In the genomic region with DNA sequence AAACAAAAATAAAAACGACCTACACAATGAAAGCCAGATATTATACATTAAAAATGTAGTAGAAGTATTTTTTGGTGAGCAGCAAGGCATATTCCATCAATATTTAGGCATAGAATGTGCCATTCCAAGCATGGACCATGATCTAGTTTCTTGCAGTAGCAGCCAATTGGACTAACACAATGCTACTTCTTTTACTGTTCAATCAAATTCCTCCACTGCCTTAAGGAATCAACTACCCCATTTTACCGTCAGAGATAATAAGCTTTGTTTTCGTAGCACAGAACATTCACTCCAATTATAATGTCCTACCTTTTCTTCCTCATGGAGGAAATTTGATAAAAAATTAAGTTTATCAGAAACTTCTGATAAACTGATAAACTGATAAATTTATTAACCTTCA, we compare ENCODE assay signal across 8 cellular contexts. TPM values are rescaled to one million over a fixed set of nuclear protein-coding genes. Genes with fewer than 3 reads are reported as not detected.
DNase-seq lines count a peak whose midpoint lies in the region; ATAC-seq lines count a peak whose summit lies in the region.

No MANE protein-coding gene starts in this region.

- H3K9me3 Mint-ChIP-seq in activated T-cell treated with anti-CD3 and anti-CD28 coated beads, Interleukin-2, amount 50 U/mL, for 72 hours: no peaks in the 10 kb centered on the region
- H3K9me3 Mint-ChIP-seq in activated CD4-positive, alpha-beta memory T cell treated with anti-CD3 and anti-CD28 coated beads, Interleukin-2, amount 10 ng/mL, durations not matched to agents 7 days and 5 days: no peaks in the 10 kb centered on the region

- H3K4me3 Mint-ChIP-seq in activated T-cell treated with anti-CD3 and anti-CD28 coated beads, Interleukin-2, amount 50 U/mL, for 72 hours: peak overlapping the region; percentile 94 to 100
- H3K4me3 Mint-ChIP-seq in activated CD4-positive, alpha-beta memory T cell treated with anti-CD3 and anti-CD28 coated beads, Interleukin-2, amount 10 ng/mL, durations not matched to agents 7 days and 5 days: peak overlapping the region; percentile 94

- POLR2A ChIA-PET in activated CD4-positive, alpha-beta memory T cell treated with anti-CD3 and anti-CD28 coated beads, Interleukin-2, amount 10 ng/mL, durations not matched to agents 7 days and 5 days (lab: Charles Lee): interaction anchor here (0.9 to 5.0 kb wide), 6 partner anchors 7 to 171 kb away, joined by 3 to 98 read pairs (median 7); a partner anchor contains a TSS

- H3K27me3 Mint-ChIP-seq in activated T-cell treated with anti-CD3 and anti-CD28 coated beads, Interleukin-2, amount 50 U/mL, for 72 hours (ENCODE audit: low read depth): no peaks in the 10 kb centered on the region
- H3K27me3 Mint-ChIP-seq in activated CD4-positive, alpha-beta memory T cell treated with anti-CD3 and anti-CD28 coated beads, Interleukin-2, amount 10 ng/mL, durations not matched to agents 7 days and 5 days: no peaks in the 10 kb centered on the region

- H3K4me1 ChIP-seq in iPS-20b (ENCODE audit: insufficient read depth, low read length): peaks cover 5% of the 10 kb centered on the region; the same call in 1 of the 2 replicates
- peaks cover 5% of the 10 kb centered on the region for H3K4me1 ChIP-seq in thymus (ENCODE audit: control insufficient read depth, insufficient read depth, low read length)

- H3K36me3 Mint-ChIP-seq in activated T-cell treated with anti-CD3 and anti-CD28 coated beads, Interleukin-2, amount 50 U/mL, for 72 hours (ENCODE audit: insufficient read depth in 2 of 2): peaks cover 4% of the 10 kb centered on the region in 2 donors
- peaks cover 31% of the 10 kb centered on the region for H3K36me3 Mint-ChIP-seq in activated CD4-positive, alpha-beta memory T cell treated with anti-CD3 and anti-CD28 coated beads, Interleukin-2, amount 10 ng/mL, durations not matched to agents 7 days and 5 days (ENCODE audit: low read depth)

- H3K27me3 ChIP-seq in iPS-20b (ENCODE audit: insufficient read depth, low read length) (no peaks in the 10 kb centered on the region), thymus (ENCODE audit: control insufficient read depth, insufficient read depth) (no peaks in the 10 kb centered on the region)

- CTCF ChIA-PET in activated CD4-positive, alpha-beta memory T cell treated with anti-CD3 and anti-CD28 coated beads, Interleukin-2, amount 10 ng/mL, durations not matched to agents 7 days and 5 days (lab: Charles Lee): interaction anchor here (1.0 to 2.9 kb wide), 3 partner anchors 12 to 33 kb away, joined by 3 to 7 read pairs (median 3); a partner anchor contains a TSS

- DNase-seq in activated T-cell treated with anti-CD3 and anti-CD28 coated beads, Interleukin-2, amount 50 U/mL, for 72 hours: no peak
- no peak for DNase-seq in activated T-cell treated with anti-CD3 and anti-CD28 coated beads, Interleukin-2, amount 50 U/mL, for 48 hours
- DNase-seq in activated CD4-positive, alpha-beta memory T cell treated with anti-CD3 and anti-CD28 coated beads, Interleukin-2, amount 10 ng/mL, durations not matched to agents 7 days and 5 days: no peak
- DNase-seq in NCI-H146 (lab: John Stamatoyannopoulos, UW): no peak
- DNase-seq in NCI-H2227 treated with DMSO at 0.1 percent for 48 hours (lab: John Stamatoyannopoulos, UW): no peak

- peak overlapping the region; percentile 93 for H3K4me3 ChIP-seq in iPS-20b (ENCODE audit: low read length)
- H3K4me3 ChIP-seq in thymus (ENCODE audit: low read length): peak overlapping the region; percentile 39

- H3K27ac Mint-ChIP-seq in activated T-cell treated with anti-CD3 and anti-CD28 coated beads, Interleukin-2, amount 50 U/mL, for 72 hours: peak overlapping the region; percentile 98
- H3K27ac Mint-ChIP-seq in activated CD4-positive, alpha-beta memory T cell treated with anti-CD3 and anti-CD28 coated beads, Interleukin-2, amount 10 ng/mL, durations not matched to agents 7 days and 5 days: peak overlapping the region; percentile 89

- H3K9me3 ChIP-seq in iPS-20b (ENCODE audit: insufficient read depth, low read depth, low read length) (no peaks in the 10 kb centered on the region), thymus (ENCODE audit: control insufficient read depth) (no peaks in the 10 kb centered on the region)

- WGBS in thymus: 9% methylated on average over 3 of the region's 3 CpGs

- no peak for ATAC-seq in activated T-cell treated with anti-CD3 and anti-CD28 coated beads, Interleukin-2, amount 50 U/mL, for 72 hours (replicated peaks in 1 of 2)
- no peak for ATAC-seq in GM21619 (IDR thresholded peaks at IDR 0.05; ENCODE audit: unreplicated experiment)

- H3K4me1 Mint-ChIP-seq in activated T-cell treated with anti-CD3 and anti-CD28 coated beads, Interleukin-2, amount 50 U/mL, for 72 hours (ENCODE audit: low read depth): peaks cover 27% of the 10 kb centered on the region
- H3K4me1 Mint-ChIP-seq in activated CD4-positive, alpha-beta memory T cell treated with anti-CD3 and anti-CD28 coated beads, Interleukin-2, amount 10 ng/mL, durations not matched to agents 7 days and 5 days: peaks cover 39% of the 10 kb centered on the region

- H3K36me3 ChIP-seq in iPS-20b (ENCODE audit: insufficient read depth, low read depth, low read length) (no peaks in the 10 kb centered on the region), thymus (ENCODE audit: control insufficient read depth, insufficient read depth) (peaks cover 3% of the 10 kb centered on the region)

- H3K27ac ChIP-seq in iPS-20b (ENCODE audit: low read length) (no peak overlapping the region), thymus (ENCODE audit: low read depth) (no peak overlapping the region)

- H3K9ac ChIP-seq in iPS-20b (ENCODE audit: low read depth, low read length): peak overlapping the region; percentile 80

RNA-seq across cellular contexts. Expression of a gene that starts 1.3 kb away (rescaled TPM):
- total RNA-seq in activated T-cell treated with anti-CD3 and anti-CD28 coated beads, Interleukin-2, amount 50 U/mL, for 72 hours: 10 to 100 TPM; 24.0 to 24.6 TPM
- total RNA-seq in activated CD4-positive, alpha-beta memory T cell treated with anti-CD3 and anti-CD28 coated beads, Interleukin-2, amount 10 ng/mL, durations not matched to agents 7 days and 5 days: 10 to 100 TPM; 30.8 to 31.0 TPM
- polyA plus RNA-seq in thymus: 11.2 TPM

RNA-seq across cellular contexts. Expression of a gene that starts 29.7 kb away (rescaled TPM):
- total RNA-seq in activated T-cell treated with anti-CD3 and anti-CD28 coated beads, Interleukin-2, amount 50 U/mL, for 72 hours: 10 to 100 TPM; 66.6 to 78.7 TPM
- 10 to 100 TPM; 49.3 to 55.0 TPM for total RNA-seq in activated CD4-positive, alpha-beta memory T cell treated with anti-CD3 and anti-CD28 coated beads, Interleukin-2, amount 10 ng/mL, durations not matched to agents 7 days and 5 days
- 20.6 TPM for polyA plus RNA-seq in thymus

RNA-seq across cellular contexts. Expression of a gene that starts 33.0 kb away (rescaled TPM):
- total RNA-seq in activated T-cell treated with anti-CD3 and anti-CD28 coated beads, Interleukin-2, amount 50 U/mL, for 72 hours: 10 to 100 TPM; 83.5 to 86.2 TPM
- total RNA-seq in activated CD4-positive, alpha-beta memory T cell treated with anti-CD3 and anti-CD28 coated beads, Interleukin-2, amount 10 ng/mL, durations not matched to agents 7 days and 5 days: 100 to 1,000 TPM in 1 of 2 experiments, 10 to 100 TPM in 1; 98.0 to 102 TPM
- polyA plus RNA-seq in thymus: 60.3 TPM
